8 cellular contexts compared by ENCODE assay signal in genomic region chr12:75390899-75391538, GRCh38. TPM values are rescaled to one million over a fixed set of nuclear protein-coding genes. Genes with fewer than 3 reads are reported as not detected.
DNase-seq lines count a peak whose midpoint lies in the region; ATAC-seq and TF ChIP-seq lines count a peak whose summit lies in the region.

TSS of gene GLIPR1L2 (plus strand) at chr12:75391089. CDS start at chr12:75391117, 28 bp downstream.

- H3K27ac ChIP-seq in Panc1 (ENCODE audit: low read length) (peak within 1 kb of the TSS; percentile 98), fibroblast of lung (ENCODE audit: insufficient read depth, low read length) (peak within 1 kb of the TSS; percentile 96)
- peak within 1 kb of the TSS; percentile 79 for H3K27ac ChIP-seq in naive thymus-derived CD4-positive, alpha-beta T cell (ENCODE audit: low read depth, low read length)

- H4K20me1 ChIP-seq in fibroblast of lung (ENCODE audit: control insufficient read depth, extremely low read depth, insufficient read depth, low read length): no peaks in the 10 kb centered on the region

- POLR2A ChIA-PET in Panc1 (lab: Charles Lee): interaction anchor here (0.6 to 0.8 kb wide), 5 partner anchors 62 to 353 kb away, joined by 3 to 9 read pairs (median 5); no protein-coding TSS in a partner anchor
- POLR2A ChIA-PET in naive thymus-derived CD4-positive, alpha-beta T cell (lab: Charles Lee): interaction anchor here (0.6 to 2.2 kb wide), 12 partner anchors 17 to 1168 kb away, joined by 3 to 31 read pairs (median 6); partner anchors contain the start of genes GLIPR1, KRR1, OSBPL8 and PHLDA1

- peak within 1 kb of the TSS; percentile 100 for H2AFZ ChIP-seq in fibroblast of lung (ENCODE audit: low read length)

- no TSS peak for BruUV-seq in Panc1 (replicated peaks; lab: Mats Ljungman, UMichigan)

- peak within 1 kb of the TSS; percentile 96 for H3K4me3 Mint-ChIP-seq in activated T-helper 17 cell treated with anti-CD3 and anti-CD28 coated beads, Interleukin-2, amount 50 U/mL, for 72 hours
- peak within 1 kb of the TSS; percentile 87 to 98 (median 94) for H3K4me3 Mint-ChIP-seq in naive thymus-derived CD4-positive, alpha-beta T cell
- H3K4me3 Mint-ChIP-seq in stimulated activated memory B cell treated with anti-CD40 and anti-IgM and Interleukin-4, amounts not matched to agents 10 μg/mL and 1 μg/mL and 100 μg/mL, for 72 hours: peak within 1 kb of the TSS; percentile 83

- ATAC-seq in GM21717 (IDR thresholded peaks at IDR 0.05; ENCODE audit: unreplicated experiment) (peak; percentile 94), Panc1 (peak; percentile 99)
- ATAC-seq in activated T-helper 17 cell treated with anti-CD3 and anti-CD28 coated beads, Interleukin-2, amount 50 U/mL, for 72 hours (replicated peaks): peak; percentile 97
- peak; percentile 96 for ATAC-seq in naive thymus-derived CD4-positive, alpha-beta T cell
- peak; percentile 99 for ATAC-seq in stimulated activated memory B cell treated with anti-CD40 and anti-IgM and Interleukin-4, amounts not matched to agents 10 μg/mL and 1 μg/mL and 100 μg/mL, for 72 hours

- no peaks in the 10 kb centered on the region; the same call in 1 of the 2 replicates for H3K36me3 ChIP-seq in Panc1 (ENCODE audit: control insufficient read depth, insufficient read depth, low read length)
- H3K36me3 ChIP-seq in fibroblast of lung (ENCODE audit: control insufficient read depth, insufficient read depth, low read length): no peaks in the 10 kb centered on the region
- H3K36me3 ChIP-seq in naive thymus-derived CD4-positive, alpha-beta T cell (ENCODE audit: control insufficient read depth in 2 of 3, insufficient read depth in 3 of 3, low read length in 3 of 3): no peaks in the 10 kb centered on the region

- H3K4me3 ChIP-seq in Panc1 (ENCODE audit: low read depth in 2 of 2, low read length in 2 of 2) (peak within 1 kb of the TSS; percentile 55 to 73), fibroblast of lung (replicated peaks in 1 of 4; ENCODE audit: control extremely low read depth in 1 of 4, insufficient read depth in 1 of 4, low read depth in 3 of 4, low read length in 4 of 4) (peak within 1 kb of the TSS; percentile 65 to 81 (median 70))
- peak within 1 kb of the TSS; percentile 67 for H3K4me3 ChIP-seq in naive thymus-derived CD4-positive, alpha-beta T cell (ENCODE audit: low read length)

- DNase-seq in DMS79 treated with DMSO at 0.1 percent for 48 hours (lab: John Stamatoyannopoulos, UW): peak; percentile 100
- peak; percentile 98 for DNase-seq in KBM-7
- peak; percentile 94 for DNase-seq in Panc1 (ENCODE audit: low read depth, low spot score)
- DNase-seq in fibroblast of lung (ENCODE audit: low read depth in 2 of 2): peak; percentile 98
- DNase-seq in naive thymus-derived CD4-positive, alpha-beta T cell: peak; percentile 75 to 86 (median 80)

- peak within 1 kb of the TSS; percentile 99 for H3K27ac Mint-ChIP-seq in activated T-helper 17 cell treated with anti-CD3 and anti-CD28 coated beads, Interleukin-2, amount 50 U/mL, for 72 hours
- peak within 1 kb of the TSS; percentile 93 to 99 (median 98) for H3K27ac Mint-ChIP-seq in naive thymus-derived CD4-positive, alpha-beta T cell
- peak within 1 kb of the TSS; percentile 97 for H3K27ac Mint-ChIP-seq in stimulated activated memory B cell treated with anti-CD40 and anti-IgM and Interleukin-4, amounts not matched to agents 10 μg/mL and 1 μg/mL and 100 μg/mL, for 72 hours

- H3K9me3 Mint-ChIP-seq in activated T-helper 17 cell treated with anti-CD3 and anti-CD28 coated beads, Interleukin-2, amount 50 U/mL, for 72 hours: no peaks in the 10 kb centered on the region
- H3K9me3 Mint-ChIP-seq in naive thymus-derived CD4-positive, alpha-beta T cell: peaks cover 0 to 7% (median 0%) of the 10 kb centered on the region in 11 donors
- peaks cover 3% of the 10 kb centered on the region for H3K9me3 Mint-ChIP-seq in stimulated activated memory B cell treated with anti-CD40 and anti-IgM and Interleukin-4, amounts not matched to agents 10 μg/mL and 1 μg/mL and 100 μg/mL, for 72 hours

- intact Hi-C loops in Panc1 (cut with micrococcal nuclease; ENCODE audit: unreplicated experiment): loop anchor here (5.0 kb wide), 1 partner anchor 91 kb away; the partner anchor contains the start of gene GLIPR1
- intact Hi-C loops in naive thymus-derived CD4-positive, alpha-beta T cell (cut with micrococcal nuclease): loop anchor here (1.0 to 10.0 kb wide), 15 partner anchors 57 to 1374 kb away; partner anchors contain the start of genes BBS10 (in 2 of the 2), GLIPR1 (in 2 of the 2), GLIPR1L1 (in 2 of the 2) and KRR1 (in 2 of the 2)

- peaks cover 3% of the 10 kb centered on the region; the same call in 1 of the 2 replicates for H3K9me3 ChIP-seq in Panc1 (ENCODE audit: control insufficient read depth, insufficient read depth, low read depth, low read length)
- H3K9me3 ChIP-seq in fibroblast of lung (ENCODE audit: control insufficient read depth, insufficient read depth, low read depth, low read length): no peaks in the 10 kb centered on the region
- no peaks in the 10 kb centered on the region for H3K9me3 ChIP-seq in naive thymus-derived CD4-positive, alpha-beta T cell (ENCODE audit: control insufficient read depth in 2 of 3, low read length in 3 of 3)

- H3K4me1 Mint-ChIP-seq in activated T-helper 17 cell treated with anti-CD3 and anti-CD28 coated beads, Interleukin-2, amount 50 U/mL, for 72 hours: peaks cover 39% of the 10 kb centered on the region
- peaks cover 26 to 61% (median 44%) of the 10 kb centered on the region in 7 donors for H3K4me1 Mint-ChIP-seq in naive thymus-derived CD4-positive, alpha-beta T cell
- H3K4me1 Mint-ChIP-seq in stimulated activated memory B cell treated with anti-CD40 and anti-IgM and Interleukin-4, amounts not matched to agents 10 μg/mL and 1 μg/mL and 100 μg/mL, for 72 hours: peaks cover 41% of the 10 kb centered on the region

- H3K9ac ChIP-seq in fibroblast of lung (ENCODE audit: insufficient read depth, low read length): peak within 1 kb of the TSS; percentile 80

- no peaks in the 10 kb centered on the region for H3K79me2 ChIP-seq in fibroblast of lung (ENCODE audit: control insufficient read depth, insufficient read depth, low read length)

- peaks cover 20% of the 10 kb centered on the region for H3K4me1 ChIP-seq in Panc1 (ENCODE audit: control insufficient read depth, insufficient read depth, low read length)
- H3K4me1 ChIP-seq in fibroblast of lung (ENCODE audit: control insufficient read depth, extremely low read depth, insufficient read depth, low read length): no peaks in the 10 kb centered on the region
- H3K4me1 ChIP-seq in naive thymus-derived CD4-positive, alpha-beta T cell (ENCODE audit: control insufficient read depth in 2 of 2, insufficient read depth in 2 of 2, low read length in 2 of 2): peaks cover 14 to 19% of the 10 kb centered on the region in 2 donors

- CTCF ChIA-PET in Panc1 (lab: Charles Lee): interaction anchor here (0.6 to 1.5 kb wide), 5 partner anchors 89 to 1404 kb away, joined by 4 to 12 read pairs (median 6); partner anchors contain the start of genes GLIPR1 and PHLDA1
- CTCF ChIA-PET in naive thymus-derived CD4-positive, alpha-beta T cell (lab: Charles Lee): interaction anchor here (0.6 to 2.4 kb wide), 9 partner anchors 16 to 649 kb away, joined by 3 to 14 read pairs (median 4); partner anchors contain the start of gene GLIPR1

- TF ChIP-seq CTCF in Panc1 (IDR thresholded peaks at IDR 0.05): peak; percentile 94
- peak; percentile 88 to 94 for TF ChIP-seq CTCF in fibroblast of lung (conservative IDR thresholded peaks at IDR 0.05 in 1 of 2, IDR thresholded peaks at IDR 0.05 in 1 of 2; ENCODE audit: low read depth in 1 of 2, low read length in 2 of 2)

- no peaks in the 10 kb centered on the region for H3K27me3 Mint-ChIP-seq in activated T-helper 17 cell treated with anti-CD3 and anti-CD28 coated beads, Interleukin-2, amount 50 U/mL, for 72 hours
- H3K27me3 Mint-ChIP-seq in naive thymus-derived CD4-positive, alpha-beta T cell: peaks cover 0 to 3% (median 0%) of the 10 kb centered on the region in 5 donors
- no peaks in the 10 kb centered on the region for H3K27me3 Mint-ChIP-seq in stimulated activated memory B cell treated with anti-CD40 and anti-IgM and Interleukin-4, amounts not matched to agents 10 μg/mL and 1 μg/mL and 100 μg/mL, for 72 hours

- in situ Hi-C loops in KBM-7 (cut with MboI; ENCODE audit: low pct_unique_long_range_greater_than_20kb, low sequenced_read_pairs) (no loop called here), Panc1 (cut with HindIII; ENCODE audit: low pct_unique_long_range_greater_than_20kb, low sequenced_read_pairs) (no loop called here)

- H3K27me3 ChIP-seq in Panc1 (ENCODE audit: control insufficient read depth, insufficient read depth, low read length) (no peaks in the 10 kb centered on the region), fibroblast of lung (ENCODE audit: control insufficient read depth, insufficient read depth, low read length) (no peaks in the 10 kb centered on the region)
- H3K27me3 ChIP-seq in naive thymus-derived CD4-positive, alpha-beta T cell (ENCODE audit: control insufficient read depth in 2 of 2, insufficient read depth in 2 of 2, low read length in 2 of 2): no peaks in the 10 kb centered on the region

- peak within 1 kb of the TSS; percentile 88 for H3K4me2 ChIP-seq in fibroblast of lung (ENCODE audit: extremely low read depth, insufficient read depth, low read length)

- H3K36me3 Mint-ChIP-seq in activated T-helper 17 cell treated with anti-CD3 and anti-CD28 coated beads, Interleukin-2, amount 50 U/mL, for 72 hours (ENCODE audit: low read depth): no peaks in the 10 kb centered on the region
- H3K36me3 Mint-ChIP-seq in naive thymus-derived CD4-positive, alpha-beta T cell: peaks cover 0 to 6% (median 0%) of the 10 kb centered on the region in 5 donors
- H3K36me3 Mint-ChIP-seq in stimulated activated memory B cell treated with anti-CD40 and anti-IgM and Interleukin-4, amounts not matched to agents 10 μg/mL and 1 μg/mL and 100 μg/mL, for 72 hours: peaks cover 5% of the 10 kb centered on the region

RNA-seq across cellular contexts. Expression of gene GLIPR1L2, which starts in this region (rescaled TPM):
- 0.72 TPM for total RNA-seq in Panc1 (2021; ENCODE audit: unreplicated experiment)
- polyA plus RNA-seq in Panc1 (2012; ENCODE audit: insufficient read length): 0.45 TPM
- total RNA-seq in activated T-helper 17 cell treated with anti-CD3 and anti-CD28 coated beads, Interleukin-2, amount 50 U/mL, for 72 hours: under 1 TPM; 0.13 to 0.56 TPM
- 0.33 and 1.0 TPM in 2 replicates for total RNA-seq in fibroblast of lung
- polyA plus RNA-seq in fibroblast of lung: 0.33 and 0.46 TPM in 2 replicates
- 0.26 and 0.38 TPM in 2 replicates for polyA plus RNA-seq in fibroblast of lung (2012)
- not detected in 2 replicates for polyA minus RNA-seq in fibroblast of lung (ENCODE audit: low replicate concordance)
- total RNA-seq in naive thymus-derived CD4-positive, alpha-beta T cell: 1 to 10 TPM in 2 of 5 experiments, under 1 TPM in 3; 0.22 to 2.3 (median 0.38) TPM
- polyA plus RNA-seq in naive thymus-derived CD4-positive, alpha-beta T cell: 1 to 10 TPM; 1.3 to 1.8 TPM

Comparison
In these comparisons a context has a peak if more than half of its experiments do, and no peak if none do; other contexts are left out.
1. Peak in every context shown above with its lines: DNase-seq, ATAC-seq, H3K4me3 ChIP-seq and H3K27ac ChIP-seq.
2. Peak in DNase-seq, ATAC-seq, H3K4me3 ChIP-seq and H3K27ac ChIP-seq in Panc1; RNA of the gene not detected or under 1 TPM.
3. Peak in ATAC-seq in activated T-helper 17 cell treated with anti-CD3 and anti-CD28 coated beads, Interleukin-2, amount 50 U/mL, for 72 hours; RNA of the gene not detected or under 1 TPM.